In the genomic region with DNA sequence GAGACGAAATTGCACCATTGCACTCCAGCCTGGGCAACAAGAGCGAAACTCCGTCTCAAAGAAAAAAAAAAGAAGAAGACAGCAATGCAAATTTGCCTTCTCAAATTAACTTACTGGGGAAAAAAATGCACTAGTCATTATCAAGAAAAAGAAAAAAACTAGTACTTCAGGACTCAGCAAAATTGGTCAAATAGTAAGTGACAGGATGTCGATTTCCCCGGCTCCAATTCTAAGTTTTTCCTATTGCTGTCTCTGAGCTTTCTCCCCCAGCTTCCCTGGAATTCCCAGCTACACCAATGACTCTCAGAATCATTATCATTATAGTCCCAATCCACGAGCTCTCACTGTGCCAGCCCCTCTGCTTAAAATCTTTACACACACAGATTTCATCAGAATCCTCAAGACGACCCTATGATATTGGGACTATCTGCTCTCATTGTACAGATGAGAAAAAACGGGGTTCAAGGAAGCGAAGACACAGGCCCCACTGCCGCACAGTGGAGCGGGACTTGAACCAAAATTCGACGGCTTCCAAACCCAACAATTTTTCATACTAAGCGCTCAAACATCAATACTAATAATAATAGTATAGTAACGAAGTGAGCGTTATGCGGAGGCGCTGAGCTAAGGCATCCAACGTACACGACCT, we compare ENCODE assay signal across 3 cellular contexts.
TF ChIP-seq lines count a peak whose summit lies in the region.

No MANE protein-coding gene starts in this region.

TF ChIP-seq in HCT116, 20 proteins besides CTCF, POLR2A, EP300 and RAD21:
- TF ChIP-seq ZNF274 (IDR thresholded peaks at IDR 0.05; ENCODE audit: low read depth, low read length) (no peak), SIN3A (IDR thresholded peaks at IDR 0.05; ENCODE audit: low read depth) (no peak; the same call in 1 of the 2 replicates), ZFX (IDR thresholded peaks at IDR 0.05) (no peak), POLR2AphosphoS5 (IDR thresholded peaks at IDR 0.05; ENCODE audit: low read depth, low read length) (no peak), SP1 (IDR thresholded peaks at IDR 0.05; ENCODE audit: low read depth) (no peak), EZH2 (IDR thresholded peaks at IDR 0.05) (no peak), SRF (IDR thresholded peaks at IDR 0.05; ENCODE audit: low read depth) (no peak), CBX3 (IDR thresholded peaks at IDR 0.05; ENCODE audit: low read depth) (no peak)

TF ChIP-seq in K562, 482 proteins besides CTCF, POLR2A, EP300 and RAD21 (continues in another document):
- TF ChIP-seq, protein P1, sequence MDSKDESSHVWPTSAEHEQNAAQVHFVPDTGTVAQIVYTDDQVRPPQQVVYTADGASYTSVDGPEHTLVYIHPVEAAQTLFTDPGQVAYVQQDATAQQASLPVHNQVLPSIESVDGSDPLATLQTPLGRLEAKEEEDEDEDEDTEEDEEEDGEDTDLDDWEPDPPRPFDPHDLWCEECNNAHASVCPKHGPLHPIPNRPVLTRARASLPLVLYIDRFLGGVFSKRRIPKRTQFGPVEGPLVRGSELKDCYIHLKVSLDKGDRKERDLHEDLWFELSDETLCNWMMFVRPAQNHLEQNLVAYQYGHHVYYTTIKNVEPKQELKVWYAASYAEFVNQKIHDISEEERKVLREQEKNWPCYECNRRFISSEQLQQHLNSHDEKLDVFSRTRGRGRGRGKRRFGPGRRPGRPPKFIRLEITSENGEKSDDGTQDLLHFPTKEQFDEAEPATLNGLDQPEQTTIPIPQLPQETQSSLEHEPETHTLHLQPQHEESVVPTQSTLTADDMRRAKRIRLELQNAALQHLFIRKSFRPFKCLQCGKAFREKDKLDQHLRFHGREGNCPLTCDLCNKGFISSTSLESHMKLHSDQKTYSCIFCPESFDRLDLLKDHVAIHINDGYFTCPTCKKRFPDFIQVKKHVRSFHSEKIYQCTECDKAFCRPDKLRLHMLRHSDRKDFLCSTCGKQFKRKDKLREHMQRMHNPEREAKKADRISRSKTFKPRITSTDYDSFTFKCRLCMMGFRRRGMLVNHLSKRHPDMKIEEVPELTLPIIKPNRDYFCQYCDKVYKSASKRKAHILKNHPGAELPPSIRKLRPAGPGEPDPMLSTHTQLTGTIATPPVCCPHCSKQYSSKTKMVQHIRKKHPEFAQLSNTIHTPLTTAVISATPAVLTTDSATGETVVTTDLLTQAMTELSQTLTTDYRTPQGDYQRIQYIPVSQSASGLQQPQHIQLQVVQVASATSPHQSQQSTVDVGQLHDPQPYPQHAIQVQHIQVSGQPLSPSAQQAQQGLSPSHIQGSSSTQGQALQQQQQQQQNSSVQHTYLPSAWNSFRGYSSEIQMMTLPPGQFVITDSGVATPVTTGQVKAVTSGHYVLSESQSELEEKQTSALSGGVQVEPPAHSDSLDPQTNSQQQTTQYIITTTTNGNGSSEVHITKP (IDR thresholded peaks at IDR 0.05; ENCODE audit: partially characterized antibody) = no peak
- TF ChIP-seq NR1H2 (CRISPR knock-in tag; IDR thresholded peaks at IDR 0.05) (no peak), NELFE (IDR thresholded peaks at IDR 0.05; ENCODE audit: insufficient read depth, insufficient read length) (no peak), ZNF316 (IDR thresholded peaks at IDR 0.05) (peak; percentile 70), MCM3 (IDR thresholded peaks at IDR 0.05) (no peak), SAP30 (IDR thresholded peaks at IDR 0.05; ENCODE audit: borderline replicate concordance, insufficient read depth, low read depth, low read length, poor library complexity, severe bottlenecking) (peak; percentile 18), LEF1 (IDR thresholded peaks at IDR 0.05) (no peak)
- TF ChIP-seq, protein P2, sequence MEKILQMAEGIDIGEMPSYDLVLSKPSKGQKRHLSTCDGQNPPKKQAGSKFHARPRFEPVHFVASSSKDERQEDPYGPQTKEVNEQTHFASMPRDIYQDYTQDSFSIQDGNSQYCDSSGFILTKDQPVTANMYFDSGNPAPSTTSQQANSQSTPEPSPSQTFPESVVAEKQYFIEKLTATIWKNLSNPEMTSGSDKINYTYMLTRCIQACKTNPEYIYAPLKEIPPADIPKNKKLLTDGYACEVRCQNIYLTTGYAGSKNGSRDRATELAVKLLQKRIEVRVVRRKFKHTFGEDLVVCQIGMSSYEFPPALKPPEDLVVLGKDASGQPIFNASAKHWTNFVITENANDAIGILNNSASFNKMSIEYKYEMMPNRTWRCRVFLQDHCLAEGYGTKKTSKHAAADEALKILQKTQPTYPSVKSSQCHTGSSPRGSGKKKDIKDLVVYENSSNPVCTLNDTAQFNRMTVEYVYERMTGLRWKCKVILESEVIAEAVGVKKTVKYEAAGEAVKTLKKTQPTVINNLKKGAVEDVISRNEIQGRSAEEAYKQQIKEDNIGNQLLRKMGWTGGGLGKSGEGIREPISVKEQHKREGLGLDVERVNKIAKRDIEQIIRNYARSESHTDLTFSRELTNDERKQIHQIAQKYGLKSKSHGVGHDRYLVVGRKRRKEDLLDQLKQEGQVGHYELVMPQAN (IDR thresholded peaks at IDR 0.05; ENCODE audit: borderline replicate concordance) = 0 out of 2 replicates have a peak, but pooled peaks have one; percentile 39
- TF ChIP-seq, protein P3, sequence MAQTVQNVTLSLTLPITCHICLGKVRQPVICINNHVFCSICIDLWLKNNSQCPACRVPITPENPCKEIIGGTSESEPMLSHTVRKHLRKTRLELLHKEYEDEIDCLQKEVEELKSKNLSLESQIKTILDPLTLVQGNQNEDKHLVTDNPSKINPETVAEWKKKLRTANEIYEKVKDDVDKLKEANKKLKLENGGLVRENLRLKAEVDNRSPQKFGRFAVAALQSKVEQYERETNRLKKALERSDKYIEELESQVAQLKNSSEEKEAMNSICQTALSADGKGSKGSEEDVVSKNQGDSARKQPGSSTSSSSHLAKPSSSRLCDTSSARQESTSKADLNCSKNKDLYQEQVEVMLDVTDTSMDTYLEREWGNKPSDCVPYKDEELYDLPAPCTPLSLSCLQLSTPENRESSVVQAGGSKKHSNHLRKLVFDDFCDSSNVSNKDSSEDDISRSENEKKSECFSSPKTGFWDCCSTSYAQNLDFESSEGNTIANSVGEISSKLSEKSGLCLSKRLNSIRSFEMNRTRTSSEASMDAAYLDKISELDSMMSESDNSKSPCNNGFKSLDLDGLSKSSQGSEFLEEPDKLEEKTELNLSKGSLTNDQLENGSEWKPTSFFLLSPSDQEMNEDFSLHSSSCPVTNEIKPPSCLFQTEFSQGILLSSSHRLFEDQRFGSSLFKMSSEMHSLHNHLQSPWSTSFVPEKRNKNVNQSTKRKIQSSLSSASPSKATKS (CRISPR knock-in tag; IDR thresholded peaks at IDR 0.05) = no peak
- TF ChIP-seq, protein P4, sequence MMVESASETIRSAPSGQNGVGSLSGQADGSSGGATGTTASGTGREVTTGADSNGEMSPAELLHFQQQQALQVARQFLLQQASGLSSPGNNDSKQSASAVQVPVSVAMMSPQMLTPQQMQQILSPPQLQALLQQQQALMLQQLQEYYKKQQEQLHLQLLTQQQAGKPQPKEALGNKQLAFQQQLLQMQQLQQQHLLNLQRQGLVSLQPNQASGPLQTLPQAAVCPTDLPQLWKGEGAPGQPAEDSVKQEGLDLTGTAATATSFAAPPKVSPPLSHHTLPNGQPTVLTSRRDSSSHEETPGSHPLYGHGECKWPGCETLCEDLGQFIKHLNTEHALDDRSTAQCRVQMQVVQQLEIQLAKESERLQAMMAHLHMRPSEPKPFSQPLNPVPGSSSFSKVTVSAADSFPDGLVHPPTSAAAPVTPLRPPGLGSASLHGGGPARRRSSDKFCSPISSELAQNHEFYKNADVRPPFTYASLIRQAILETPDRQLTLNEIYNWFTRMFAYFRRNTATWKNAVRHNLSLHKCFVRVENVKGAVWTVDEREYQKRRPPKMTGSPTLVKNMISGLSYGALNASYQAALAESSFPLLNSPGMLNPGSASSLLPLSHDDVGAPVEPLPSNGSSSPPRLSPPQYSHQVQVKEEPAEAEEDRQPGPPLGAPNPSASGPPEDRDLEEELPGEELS (CRISPR knock-in tag; IDR thresholded peaks at IDR 0.05; ENCODE audit: borderline replicate concordance) = 0 out of 2 replicates have a peak, but pooled peaks have one; percentile 26

TF ChIP-seq in GM12891, 5 proteins besides CTCF, POLR2A, EP300 and RAD21:
- TF ChIP-seq SPI1 (IDR thresholded peaks at IDR 0.05; ENCODE audit: low read depth, low read length) (no peak), POLR2AphosphoS5 (IDR thresholded peaks at IDR 0.05; ENCODE audit: low read depth, low read length) (no peak), PAX5 (IDR thresholded peaks at IDR 0.05; ENCODE audit: insufficient read depth, low read length, severe bottlenecking) (no peak), POU2F2 (IDR thresholded peaks at IDR 0.05; ENCODE audit: low read depth, low read length) (no peak), TAF1 (IDR thresholded peaks at IDR 0.05; ENCODE audit: low read depth, low read length) (no peak)
TF ChIP-seq in GM12891: peak in this region for 0.
